ENCODE assay signal across 17 cellular contexts in genomic region chr21:31553461-31553860, GRCh38.
"Had no signal": no experiment of that assay in that cellular context is flagged by ENCODE, and none has a peak within 500 bp of the region (broad histone marks: within the 10 kb centered on the region; RNA-seq: fewer than 3 reads in every experiment).

No MANE protein-coding gene starts in this region.

- H3K4me3 ChIP-seq: lower lobe of right lung, tibial artery, uterus had no signal

- ATAC-seq: activated naive CD8-positive, alpha-beta T cell treated with anti-CD3 and anti-CD28 coated beads, Interleukin-2, amount 50 U/mL, for 24 hours; activated T-cell treated with anti-CD3 and anti-CD28 coated beads, Interleukin-2, amount 50 U/mL, for 4 hours; left colon; lower lobe of right lung; natural killer cell treated with Interleukin-12 subunit alpha and Interleukin-12 subunit beta and Interleukin-15 and Interleukin-18, amount 100 ng/mL, for 72 hours had no signal

- H3K36me3 Mint-ChIP-seq: natural killer cell treated with Interleukin-12 subunit alpha and Interleukin-12 subunit beta and Interleukin-15 and Interleukin-18, amount 100 ng/mL, for 72 hours had no signal

- H3K9me3 Mint-ChIP-seq: activated CD4-positive, alpha-beta T cell treated with anti-CD3 and anti-CD28 coated beads, Interleukin-2, amount 10 ng/mL, durations not matched to agents 24 days and 14 days; activated naive CD4-positive, alpha-beta T cell treated with anti-CD3 and anti-CD28 coated beads for 36 hours; activated naive CD8-positive, alpha-beta T cell treated with anti-CD3 and anti-CD28 coated beads, Interleukin-2, amount 50 U/mL, for 24 hours; activated T-cell treated with anti-CD3 and anti-CD28 coated beads, Interleukin-2, amount 50 U/mL, for 4 hours; dendritic cell treated with granulocyte-macrophage colony-stimulating factor and Interleukin-4, amounts not matched to agents 40 ng/mL and 50 ng/mL, for 4 days; mesothelial cell of epicardium; natural killer cell treated with Interleukin-12 subunit alpha and Interleukin-12 subunit beta and Interleukin-15 and Interleukin-18, amount 100 ng/mL, for 72 hours had no signal

- H3K4me3 Mint-ChIP-seq: activated CD4-positive, alpha-beta T cell treated with anti-CD3 and anti-CD28 coated beads, Interleukin-2, amount 10 ng/mL, durations not matched to agents 24 days and 14 days; activated naive CD4-positive, alpha-beta T cell treated with anti-CD3 and anti-CD28 coated beads for 36 hours; activated naive CD8-positive, alpha-beta T cell treated with anti-CD3 and anti-CD28 coated beads, Interleukin-2, amount 50 U/mL, for 24 hours; activated T-cell treated with anti-CD3 and anti-CD28 coated beads, Interleukin-2, amount 50 U/mL, for 4 hours; dendritic cell treated with granulocyte-macrophage colony-stimulating factor and Interleukin-4, amounts not matched to agents 40 ng/mL and 50 ng/mL, for 4 days; mesothelial cell of epicardium; natural killer cell treated with Interleukin-12 subunit alpha and Interleukin-12 subunit beta and Interleukin-15 and Interleukin-18, amount 100 ng/mL, for 72 hours had no signal

- H3K27ac Mint-ChIP-seq: activated CD4-positive, alpha-beta T cell treated with anti-CD3 and anti-CD28 coated beads, Interleukin-2, amount 10 ng/mL, durations not matched to agents 24 days and 14 days; activated naive CD4-positive, alpha-beta T cell treated with anti-CD3 and anti-CD28 coated beads for 36 hours; activated naive CD8-positive, alpha-beta T cell treated with anti-CD3 and anti-CD28 coated beads, Interleukin-2, amount 50 U/mL, for 24 hours; dendritic cell treated with granulocyte-macrophage colony-stimulating factor and Interleukin-4, amounts not matched to agents 40 ng/mL and 50 ng/mL, for 4 days; natural killer cell treated with Interleukin-12 subunit alpha and Interleukin-12 subunit beta and Interleukin-15 and Interleukin-18, amount 100 ng/mL, for 72 hours had no signal

- H3K36me3 ChIP-seq: lower lobe of right lung, tibial artery, uterus had no signal

- DNase-seq: activated CD4-positive, alpha-beta T cell treated with anti-CD3 and anti-CD28 coated beads, Interleukin-2, amount 10 ng/mL, durations not matched to agents 24 days and 14 days; activated CD4-positive, CD25-positive, alpha-beta regulatory T cell; activated CD8-positive, alpha-beta memory T cell treated with anti-CD3 and anti-CD28 coated beads, Interleukin-2, amount 50 U/mL, for 4 hours; activated naive CD4-positive, alpha-beta T cell treated with anti-CD3 and anti-CD28 coated beads for 36 hours; activated naive CD8-positive, alpha-beta T cell treated with anti-CD3 and anti-CD28 coated beads, Interleukin-2, amount 50 U/mL, for 24 hours; activated T-cell treated with anti-CD3 and anti-CD28 coated beads, Interleukin-2, amount 50 U/mL, for 4 hours; effector memory CD4-positive, alpha-beta T cell; left colon; lower lobe of right lung; retina; stimulated activated naive CD4-positive, alpha-beta T cell; T1000; tibial artery; uterus had no signal

- H3K9me3 ChIP-seq: lower lobe of right lung, tibial artery, uterus had no signal

- H3K27ac ChIP-seq: lower lobe of right lung, tibial artery, uterus had no signal
